ENCODE assay signal across 7 cellular contexts in genomic region chr2:121699421-121700328, GRCh38. TPM values are rescaled to one million over a fixed set of nuclear protein-coding genes. Genes with fewer than 3 reads are reported as not detected.
DNase-seq lines count a peak whose midpoint lies in the region; ATAC-seq and TF ChIP-seq lines count a peak whose summit lies in the region.

No MANE protein-coding gene starts in this region.

- CTCF ChIA-PET in PC-3 (lab: Charles Lee) = interaction anchor here (1.0 kb wide), 1 partner anchor 52 kb away, joined by 3 read pairs; no protein-coding TSS in a partner anchor

- H3K4me3 ChIP-seq in PC-3 (ENCODE audit: low read length) (peak overlapping the region; percentile 52), smooth muscle cell (no peak overlapping the region)

- intact Hi-C loops in PC-3 (cut with micrococcal nuclease) = no loop called here

- H3K4me1 ChIP-seq in PC-3 (ENCODE audit: insufficient read depth, low read length) (peaks cover 56% of the 10 kb centered on the region), foreskin keratinocyte (peaks cover 27% of the 10 kb centered on the region), smooth muscle cell (ENCODE audit: low read depth) (peaks cover 2% of the 10 kb centered on the region)

- H3K27me3 ChIP-seq in PC-3 (ENCODE audit: low read length) (no peaks in the 10 kb centered on the region), foreskin keratinocyte (no peaks in the 10 kb centered on the region), smooth muscle cell (ENCODE audit: low read depth) (no peaks in the 10 kb centered on the region)

- POLR2A ChIA-PET in PC-3 (lab: Charles Lee; ENCODE audit: unreplicated experiment) = interaction anchor here (0.5 to 1.1 kb wide), 4 partner anchors 50 to 169 kb away, joined by 3 to 4 read pairs (median 4); partner anchors contain the start of gene RNU4ATAC

- no peak for TF ChIP-seq CTCF in PC-3 (conservative IDR thresholded peaks at IDR 0.05; ENCODE audit: low read depth, low read length)
- no peak for TF ChIP-seq CTCF in foreskin keratinocyte (conservative IDR thresholded peaks at IDR 0.05)
- no peak for TF ChIP-seq CTCF in smooth muscle cell (IDR thresholded peaks at IDR 0.05; ENCODE audit: borderline replicate concordance, insufficient read depth, poor library complexity, severe bottlenecking)

- no peaks in the 10 kb centered on the region for H3K36me3 Mint-ChIP-seq in activated T-cell treated with anti-CD3 and anti-CD28 coated beads, Interleukin-2, amount 50 U/mL, for 4 hours (ENCODE audit: insufficient read depth)

- 56% methylated on average over 19 of the region's 19 CpGs for WGBS in smooth muscle cell (ENCODE audit: low lambda C conversion rate)

- H3F3A ChIP-seq in PC-3 (ENCODE audit: low read length, unreplicated experiment) (no peaks in the 10 kb centered on the region), smooth muscle cell (ENCODE audit: low read depth) (no peaks in the 10 kb centered on the region)

- BruUV-seq in PC-3 (replicated peaks; lab: Mats Ljungman, UMichigan) = no TSS peak

- H3K4me3 Mint-ChIP-seq in activated T-cell treated with anti-CD3 and anti-CD28 coated beads, Interleukin-2, amount 50 U/mL, for 4 hours = peak overlapping the region; percentile 76

- H3K79me2 ChIP-seq in PC-3 (ENCODE audit: low read length) (no peaks in the 10 kb centered on the region), smooth muscle cell (ENCODE audit: low read depth) (no peaks in the 10 kb centered on the region)

- no peaks in the 10 kb centered on the region for H3K9me3 Mint-ChIP-seq in activated T-cell treated with anti-CD3 and anti-CD28 coated beads, Interleukin-2, amount 50 U/mL, for 4 hours

- H3K9me3 ChIP-seq in PC-3 (ENCODE audit: low read length) (no peaks in the 10 kb centered on the region), smooth muscle cell (replicated peaks; ENCODE audit: low read depth) (no peaks in the 10 kb centered on the region)

- ATAC-seq in GM18907 (IDR thresholded peaks at IDR 0.05; ENCODE audit: unreplicated experiment) (peak; percentile 100), HG03066 (IDR thresholded peaks at IDR 0.05; ENCODE audit: low read depth, unreplicated experiment) (peak; percentile 100), PC-3 (peak; percentile 90), foreskin keratinocyte (peak; percentile 96)
- ATAC-seq in activated T-cell treated with anti-CD3 and anti-CD28 coated beads, Interleukin-2, amount 50 U/mL, for 4 hours = peak; percentile 99 to 100

- H3K27me3 Mint-ChIP-seq in activated T-cell treated with anti-CD3 and anti-CD28 coated beads, Interleukin-2, amount 50 U/mL, for 4 hours (ENCODE audit: low read depth) = no peaks in the 10 kb centered on the region

- H4K20me1 ChIP-seq in PC-3 (ENCODE audit: low read length) = no peaks in the 10 kb centered on the region
- no peaks in the 10 kb centered on the region for H4K20me1 ChIP-seq in smooth muscle cell (ENCODE audit: low read depth)

- no peaks in the 10 kb centered on the region for H3K9me2 ChIP-seq in PC-3 (replicated peaks; ENCODE audit: low read length)

- peak overlapping the region; percentile 23 for H2AFZ ChIP-seq in PC-3 (ENCODE audit: low read length)
- no peak overlapping the region for H2AFZ ChIP-seq in smooth muscle cell (ENCODE audit: low read depth)

- peak; percentile 96 for DNase-seq in PC-3
- DNase-seq in activated T-cell treated with anti-CD3 and anti-CD28 coated beads, Interleukin-2, amount 50 U/mL, for 4 hours = peak; percentile 80
- DNase-seq in foreskin keratinocyte = peak; percentile 86 to 92
- DNase-seq in smooth muscle cell (lab: John Stamatoyannopoulos, UW; ENCODE audit: unreplicated experiment) = no peak
- no peak for DNase-seq in NCI-H1694 treated with DMSO at 0.1 percent for 48 hours (lab: John Stamatoyannopoulos, UW)

- H3K27ac ChIP-seq in PC-3 (ENCODE audit: low read length) = peak overlapping the region; percentile 95
- peak overlapping the region; percentile 72 for H3K27ac ChIP-seq in foreskin keratinocyte
- H3K27ac ChIP-seq in smooth muscle cell (ENCODE audit: low read depth) = peak overlapping the region; percentile 81

- H3K9ac ChIP-seq in PC-3 (ENCODE audit: low read length) = peak overlapping the region; percentile 67
- H3K9ac ChIP-seq in smooth muscle cell (ENCODE audit: low read depth) = peak overlapping the region; percentile 74

- peaks cover 42% of the 10 kb centered on the region for H3K4me1 Mint-ChIP-seq in activated T-cell treated with anti-CD3 and anti-CD28 coated beads, Interleukin-2, amount 50 U/mL, for 4 hours (ENCODE audit: low read depth)

- H3K4me2 ChIP-seq in PC-3 (ENCODE audit: low read length) = peak overlapping the region; percentile 85
- peak overlapping the region; percentile 59 for H3K4me2 ChIP-seq in smooth muscle cell

- no peaks in the 10 kb centered on the region for H3K36me3 ChIP-seq in PC-3 (ENCODE audit: low read depth, low read length)
- no peaks in the 10 kb centered on the region for H3K36me3 ChIP-seq in smooth muscle cell (ENCODE audit: low read depth)

RNA-seq across cellular contexts. Expression of gene NIFK, which starts 37.0 kb away (rescaled TPM):
- total RNA-seq in PC-3 (2014; rRNA removed) = 42.1 and 64.1 TPM in 2 replicates
- total RNA-seq in activated T-cell treated with anti-CD3 and anti-CD28 coated beads, Interleukin-2, amount 50 U/mL, for 4 hours = 100 to 1,000 TPM; 198 to 247 (median 209) TPM
- total RNA-seq in foreskin keratinocyte = 59.9 and 68.3 TPM in 2 replicates
- 80.4 and 95.5 TPM in 2 replicates for polyA plus RNA-seq in foreskin keratinocyte
- 28.0 and 92.5 TPM in 2 replicates for total RNA-seq in smooth muscle cell
- 43.6 and 45.1 TPM in 2 replicates for polyA plus RNA-seq in smooth muscle cell

RNA-seq across cellular contexts. Expression of gene CLASP1, which starts 50.4 kb away (rescaled TPM):
- 24.3 and 27.0 TPM in 2 replicates for total RNA-seq in PC-3 (2014; rRNA removed)
- total RNA-seq in activated T-cell treated with anti-CD3 and anti-CD28 coated beads, Interleukin-2, amount 50 U/mL, for 4 hours = 10 to 100 TPM; 48.3 to 68.2 (median 63.2) TPM
- total RNA-seq in foreskin keratinocyte = 44.6 and 47.6 TPM in 2 replicates
- 5.1 and 5.9 TPM in 2 replicates for polyA plus RNA-seq in foreskin keratinocyte
- total RNA-seq in smooth muscle cell = 33.8 and 54.8 TPM in 2 replicates
- polyA plus RNA-seq in smooth muscle cell = 15.0 and 16.1 TPM in 2 replicates

RNA-seq across cellular contexts. Expression of gene TSN, which starts 55.8 kb away (rescaled TPM):
- total RNA-seq in PC-3 (2014; rRNA removed) = 55.0 and 83.0 TPM in 2 replicates
- total RNA-seq in activated T-cell treated with anti-CD3 and anti-CD28 coated beads, Interleukin-2, amount 50 U/mL, for 4 hours = 100 to 1,000 TPM in 1 of 3 donors, 10 to 100 TPM in 2; 93.3 to 108 (median 95.2) TPM
- total RNA-seq in foreskin keratinocyte = 54.5 and 57.8 TPM in 2 replicates
- polyA plus RNA-seq in foreskin keratinocyte = 32.4 and 38.8 TPM in 2 replicates
- 53.1 and 61.8 TPM in 2 replicates for total RNA-seq in smooth muscle cell
- 43.8 and 47.3 TPM in 2 replicates for polyA plus RNA-seq in smooth muscle cell

Comparison
In these comparisons a context has a peak if more than half of its experiments do, and no peak if none do; other contexts are left out.
1. DNase-seq: peak in PC-3 (single experiment), activated T-cell treated with anti-CD3 and anti-CD28 coated beads, Interleukin-2, amount 50 U/mL, for 4 hours (single experiment) and foreskin keratinocyte (2 of 2); none in smooth muscle cell (single experiment) and NCI-H1694 treated with DMSO at 0.1 percent for 48 hours (single experiment).
2. Peak in every context shown above with its lines, with median percentiles within 50 percentile points of each other: ATAC-seq and H3K27ac ChIP-seq.